In genomic region chr1:24735619-24736375, GRCh38 we compare ENCODE assay signal across 7 cellular contexts. TPM values are rescaled to one million over a fixed set of nuclear protein-coding genes. Genes with fewer than 3 reads are reported as not detected.
DNase-seq lines count a peak whose midpoint lies in the region; ATAC-seq, FAIRE-seq and TF ChIP-seq lines count a peak whose summit lies in the region.

No MANE protein-coding gene starts in this region.

- H3K9me3 ChIP-seq in ascending aorta (no peaks in the 10 kb centered on the region), HepG2 (ENCODE audit: low read length) (no peaks in the 10 kb centered on the region)

- peak; percentile 84 for DNase-seq in NCI-H1092 (lab: John Stamatoyannopoulos, UW)
- DNase-seq in ascending aorta (ENCODE audit: low spot score in 2 of 2): no peak
- DNase-seq in HepG2 (ENCODE audit: low spot score): no peak
- no peak for DNase-seq in type B pancreatic cell (ENCODE audit: extremely low spot score, unreplicated experiment)
- no peak for DNase-seq in MV-4-11 (lab: John Stamatoyannopoulos, UW)
- DNase-seq in activated CD4-positive, alpha-beta T cell treated with anti-CD3 and anti-CD28 coated beads, Interleukin-2, amount 10 ng/mL, durations not matched to agents 7 days and 5 days: no peak
- DNase-seq in stimulated activated naive CD8-positive, alpha-beta T cell treated with anti-CD3 and anti-CD28 coated beads, Interleukin-15, amount 100 ng/mL, for 72 hours: no peak

- H3K4me1 Mint-ChIP-seq in type B pancreatic cell (ENCODE audit: unreplicated experiment): peaks cover 23% of the 10 kb centered on the region
- H3K4me1 Mint-ChIP-seq in activated CD4-positive, alpha-beta T cell treated with anti-CD3 and anti-CD28 coated beads, Interleukin-2, amount 10 ng/mL, durations not matched to agents 7 days and 5 days: peaks cover 8% of the 10 kb centered on the region
- peaks cover 7% of the 10 kb centered on the region for H3K4me1 Mint-ChIP-seq in stimulated activated naive CD8-positive, alpha-beta T cell treated with anti-CD3 and anti-CD28 coated beads, Interleukin-15, amount 100 ng/mL, for 72 hours

- TF ChIP-seq POLR2A in HepG2 (IDR thresholded peaks at IDR 0.05; ENCODE audit: insufficient read depth in 1 of 2, low read depth in 2 of 2, low read length in 2 of 2): no peak

- H3K79me2 ChIP-seq in HepG2 (ENCODE audit: insufficient read depth, low read length): no peaks in the 10 kb centered on the region

- H3K9me3 Mint-ChIP-seq in type B pancreatic cell: no peaks in the 10 kb centered on the region
- H3K9me3 Mint-ChIP-seq in activated CD4-positive, alpha-beta T cell treated with anti-CD3 and anti-CD28 coated beads, Interleukin-2, amount 10 ng/mL, durations not matched to agents 7 days and 5 days: no peaks in the 10 kb centered on the region
- no peaks in the 10 kb centered on the region for H3K9me3 Mint-ChIP-seq in stimulated activated naive CD8-positive, alpha-beta T cell treated with anti-CD3 and anti-CD28 coated beads, Interleukin-15, amount 100 ng/mL, for 72 hours

- H3K4me3 ChIP-seq in ascending aorta: peak overlapping the region; percentile 3 to 42
- peak overlapping the region in 2 of 3 experiments; percentile 28 to 37; a peak in 4 of 6 replicates for H3K4me3 ChIP-seq in HepG2 (replicated peaks in 1 of 3; ENCODE audit: insufficient read depth in 1 of 3, low read depth in 2 of 3, low read length in 3 of 3)

- peak overlapping the region; percentile 54 for H2AFZ ChIP-seq in HepG2 (ENCODE audit: low read length)

- CTCF ChIA-PET in HepG2 (lab: Yijun Ruan, JAX; ENCODE audit: low intra/inter-chr PET ratio, low total read pairs): no interaction called here
- CTCF ChIA-PET in activated CD4-positive, alpha-beta T cell treated with anti-CD3 and anti-CD28 coated beads, Interleukin-2, amount 10 ng/mL, durations not matched to agents 7 days and 5 days (lab: Charles Lee): no interaction called here

- H3K4me2 ChIP-seq in HepG2 (ENCODE audit: low read depth, low read length): peak overlapping the region; percentile 71

- intact Hi-C loops in ascending aorta (cut with DNase I): no loop called here
- intact Hi-C loops in HepG2 (cut with micrococcal nuclease; ENCODE audit: unreplicated experiment): no loop called here

- H3K9ac ChIP-seq in HepG2 (ENCODE audit: insufficient read depth, low read depth, low read length): 0 out of 2 replicates have a peak overlapping the region, but pooled peaks have one; percentile 22

- peak overlapping the region; percentile 11 for H3K27ac Mint-ChIP-seq in type B pancreatic cell
- H3K27ac Mint-ChIP-seq in activated CD4-positive, alpha-beta T cell treated with anti-CD3 and anti-CD28 coated beads, Interleukin-2, amount 10 ng/mL, durations not matched to agents 7 days and 5 days: no peak overlapping the region
- no peak overlapping the region for H3K27ac Mint-ChIP-seq in stimulated activated naive CD8-positive, alpha-beta T cell treated with anti-CD3 and anti-CD28 coated beads, Interleukin-15, amount 100 ng/mL, for 72 hours

- BruUV-seq in HepG2 (replicated peaks; lab: Mats Ljungman, UMichigan): no TSS peak

- H3K27ac ChIP-seq in ascending aorta (peak overlapping the region; percentile 23 to 38), HepG2 (ENCODE audit: extremely low read length, insufficient read depth, low read length) (no peak overlapping the region)

- H3K4me1 ChIP-seq in ascending aorta (peaks cover 3 to 5% of the 10 kb centered on the region in 2 donors), HepG2 (ENCODE audit: insufficient read depth, low read length) (peaks cover 46% of the 10 kb centered on the region)

- H3K36me3 ChIP-seq in ascending aorta (no peaks in the 10 kb centered on the region), HepG2 (replicated peaks in 1 of 2; ENCODE audit: control insufficient read depth in 1 of 2, insufficient read depth in 2 of 2, low read length in 2 of 2) (no peaks in the 10 kb centered on the region)

- H3K27me3 Mint-ChIP-seq in type B pancreatic cell: no peaks in the 10 kb centered on the region
- no peaks in the 10 kb centered on the region for H3K27me3 Mint-ChIP-seq in activated CD4-positive, alpha-beta T cell treated with anti-CD3 and anti-CD28 coated beads, Interleukin-2, amount 10 ng/mL, durations not matched to agents 7 days and 5 days
- H3K27me3 Mint-ChIP-seq in stimulated activated naive CD8-positive, alpha-beta T cell treated with anti-CD3 and anti-CD28 coated beads, Interleukin-15, amount 100 ng/mL, for 72 hours: no peaks in the 10 kb centered on the region

- ATAC-seq in HepG2: peak; percentile 43
- ATAC-seq in stimulated activated naive CD8-positive, alpha-beta T cell treated with anti-CD3 and anti-CD28 coated beads, Interleukin-15, amount 100 ng/mL, for 72 hours: no peak

- no peaks in the 10 kb centered on the region for H3K27me3 ChIP-seq in ascending aorta
- H3K27me3 ChIP-seq in HepG2 (ENCODE audit: control insufficient read depth in 1 of 2, insufficient read depth in 2 of 2, low read length in 2 of 2): no peaks in the 10 kb centered on the region

- FAIRE-seq in HepG2 (lab: Jason Lieb, UNC): no peak

- TF ChIP-seq RAD21 in HepG2 (CRISPR knock-in tag; IDR thresholded peaks at IDR 0.05): no peak

- H3K4me3 Mint-ChIP-seq in type B pancreatic cell: peak overlapping the region; percentile 40
- no peak overlapping the region for H3K4me3 Mint-ChIP-seq in activated CD4-positive, alpha-beta T cell treated with anti-CD3 and anti-CD28 coated beads, Interleukin-2, amount 10 ng/mL, durations not matched to agents 7 days and 5 days
- H3K4me3 Mint-ChIP-seq in stimulated activated naive CD8-positive, alpha-beta T cell treated with anti-CD3 and anti-CD28 coated beads, Interleukin-15, amount 100 ng/mL, for 72 hours: no peak overlapping the region

- POLR2A ChIA-PET in HepG2 (lab: Yijun Ruan, JAX): interaction anchor here (0.6 to 2.5 kb wide), 3 partner anchors 9 to 39 kb away, joined by 3 to 11 read pairs (median 6); partner anchors contain the start of gene CLIC4
- POLR2A ChIA-PET in activated CD4-positive, alpha-beta T cell treated with anti-CD3 and anti-CD28 coated beads, Interleukin-2, amount 10 ng/mL, durations not matched to agents 7 days and 5 days (lab: Charles Lee): no interaction called here

- WGBS in HepG2 (ENCODE audit: low lambda C conversion rate): 44% methylated on average over 13 of the region's 13 CpGs

- in situ Hi-C loops in HepG2 (cut with HindIII; ENCODE audit: extremely low pct_ligation_motif_present, low pct_unique_long_range_greater_than_20kb): no loop called here

- H3K36me3 Mint-ChIP-seq in type B pancreatic cell: no peaks in the 10 kb centered on the region
- no peaks in the 10 kb centered on the region for H3K36me3 Mint-ChIP-seq in activated CD4-positive, alpha-beta T cell treated with anti-CD3 and anti-CD28 coated beads, Interleukin-2, amount 10 ng/mL, durations not matched to agents 7 days and 5 days (ENCODE audit: low read depth)

- H4K20me1 ChIP-seq in HepG2 (ENCODE audit: insufficient read depth, low read length): no peaks in the 10 kb centered on the region

- TF ChIP-seq EP300 in HepG2 (IDR thresholded peaks at IDR 0.05; ENCODE audit: low read depth in 2 of 2, low read length in 2 of 2) (no peak), HepG2 (CRISPR knock-in tag; IDR thresholded peaks at IDR 0.05; ENCODE audit: borderline replicate concordance) (no peak)

- TF ChIP-seq CTCF in ascending aorta (IDR thresholded peaks at IDR 0.05) (no peak), HepG2 (CRISPR knock-in tag; IDR thresholded peaks at IDR 0.05) (no peak), type B pancreatic cell (conservative IDR thresholded peaks at IDR 0.05) (no peak)

TF ChIP-seq in HepG2, 621 proteins besides CTCF, POLR2A, EP300 and RAD21:
- TF ChIP-seq ZKSCAN1 (IDR thresholded peaks at IDR 0.05; ENCODE audit: low read length) (0 out of 2 replicates have a peak, but pooled peaks have one; percentile 27), ZEB1 (IDR thresholded peaks at IDR 0.05; ENCODE audit: insufficient replicate concordance, low read depth) (no peak)

RNA-seq across cellular contexts. Expression of gene CLIC4, which starts 9.4 kb away (rescaled TPM):
- total RNA-seq in ascending aorta: 494 TPM
- 77.4 and 120 TPM in 2 replicates for total RNA-seq in HepG2 (2016; rRNA removed; fragmentation: Illumina TruSeq; extraction: Trizol)
- total RNA-seq in HepG2 (2016; cell fraction: cytosol; rRNA removed; fragmentation: Illumina TruSeq; extraction: Trizol; ENCODE audit: low read depth): 5.2 and 5.7 TPM in 2 replicates
- total RNA-seq in HepG2 (2016; cell fraction: insoluble cytoplasmic fraction; rRNA removed; fragmentation: Illumina TruSeq; extraction: Trizol): 79.6 and 107 TPM in 2 replicates
- 27.3 and 32.5 TPM in 2 replicates for total RNA-seq in HepG2 (2016; cell fraction: membrane; rRNA removed; fragmentation: Illumina TruSeq; extraction: Trizol)
- 53.7 and 61.5 TPM in 2 replicates for total RNA-seq in HepG2 (2016; cell fraction: nucleus; rRNA removed; fragmentation: Illumina TruSeq; extraction: Trizol)
- polyA plus RNA-seq in HepG2 (2011; rRNA removed): 19.9 and 23.3 TPM in 2 replicates
- 15.6 and 24.0 TPM in 2 replicates for polyA plus RNA-seq in HepG2 (2011; cell fraction: cytosol; rRNA removed)
- 8.0 and 12.1 TPM in 2 replicates for polyA plus RNA-seq in HepG2 (2011; cell fraction: nucleus; rRNA removed)
- polyA plus RNA-seq in HepG2 (2012): 51.1 and 58.9 TPM in 2 replicates
- 5.0 and 5.8 TPM in 2 replicates for polyA plus RNA-seq in HepG2 (2016; cell fraction: cytosol; fragmentation: Illumina TruSeq; extraction: Trizol; ENCODE audit: low read depth)
- polyA plus RNA-seq in HepG2 (2016; cell fraction: insoluble cytoplasmic fraction; fragmentation: Illumina TruSeq; extraction: Trizol; ENCODE audit: low read depth): 122 and 132 TPM in 2 replicates
- polyA plus RNA-seq in HepG2 (2016; cell fraction: membrane; fragmentation: Illumina TruSeq; extraction: Trizol; ENCODE audit: low read depth): 19.2 and 20.4 TPM in 2 replicates
- polyA plus RNA-seq in HepG2 (2016; cell fraction: nucleus; fragmentation: Illumina TruSeq; extraction: Trizol; ENCODE audit: insufficient read depth, low read depth): 62.7 and 67.7 TPM in 2 replicates
- polyA minus RNA-seq in HepG2 (2011; rRNA and poly(A)+ RNA removed; ENCODE audit: low replicate concordance): 11.1 and 23.5 TPM in 2 replicates
- polyA minus RNA-seq in HepG2 (2011; cell fraction: cytosol; rRNA and poly(A)+ RNA removed): 41.9 and 45.3 TPM in 2 replicates
- 31.5 and 33.2 TPM in 2 replicates for polyA minus RNA-seq in HepG2 (2011; cell fraction: nucleus; rRNA and poly(A)+ RNA removed)
- 102 and 109 TPM in 2 replicates for total RNA-seq in type B pancreatic cell (ENCODE audit: low replicate concordance)
- 10 to 100 TPM; 14.2 to 15.5 TPM for total RNA-seq in activated CD4-positive, alpha-beta T cell treated with anti-CD3 and anti-CD28 coated beads, Interleukin-2, amount 10 ng/mL, durations not matched to agents 7 days and 5 days
